8 cellular contexts compared by ENCODE assay signal in the genomic region with DNA sequence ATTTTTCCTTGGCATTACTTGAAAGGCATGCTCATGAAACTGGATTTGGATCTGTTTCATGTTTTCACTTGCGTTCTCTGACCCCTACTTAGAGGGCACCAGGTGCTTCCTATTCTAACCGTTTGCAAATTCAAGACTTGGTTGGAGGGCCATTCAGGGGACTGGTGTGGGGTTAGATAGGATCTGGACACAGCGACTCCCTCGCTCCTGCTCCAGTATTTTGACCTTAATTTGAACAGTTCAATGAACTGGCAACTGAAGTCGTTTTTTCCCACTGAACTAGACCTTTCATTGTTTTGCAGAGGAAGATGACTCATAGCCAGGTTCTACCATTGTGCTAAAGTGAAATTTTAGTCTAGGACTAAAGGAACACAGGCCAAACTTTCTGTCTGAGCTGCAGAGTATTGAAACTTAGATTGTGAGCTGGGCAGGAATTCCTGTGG.
DNase-seq lines count a peak whose midpoint lies in the region; ATAC-seq and TF ChIP-seq lines count a peak whose summit lies in the region.

No MANE protein-coding gene starts in this region.

- H3K4me2 ChIP-seq in hepatocyte: no peak overlapping the region

- no peaks in the 10 kb centered on the region for H3K9me3 ChIP-seq in hepatocyte (ENCODE audit: low read depth)

- no peak overlapping the region for H3K4me3 ChIP-seq in hepatocyte

- peak overlapping the region; percentile 26 for H3K27ac ChIP-seq in hepatocyte

- peaks cover 96% of the 10 kb centered on the region for H3K4me1 Mint-ChIP-seq in activated B cell treated with CpG ODN at 0.5 μM for 24 hours

- H3K27ac Mint-ChIP-seq in activated B cell treated with CpG ODN at 0.5 μM for 24 hours: peak overlapping the region; percentile 90

- H3K27me3 ChIP-seq in hepatocyte: no peaks in the 10 kb centered on the region

- H4K20me1 ChIP-seq in hepatocyte (ENCODE audit: insufficient read depth, poor library complexity, severe bottlenecking): no peaks in the 10 kb centered on the region

- TF ChIP-seq CTCF in activated B cell treated with CpG ODN at 0.5 μM for 24 hours (IDR thresholded peaks at IDR 0.05) (no peak), hepatocyte (IDR thresholded peaks at IDR 0.05; ENCODE audit: poor library complexity) (no peak)

- H3K36me3 ChIP-seq in hepatocyte (replicated peaks; ENCODE audit: insufficient read depth, low read depth): no peaks in the 10 kb centered on the region

- no peak overlapping the region for H2AFZ ChIP-seq in hepatocyte

- DNase-seq in SIG-M5 treated with dmso at 0.1 percent for 504 hours (lab: John Stamatoyannopoulos, UW; ENCODE audit: unreplicated experiment): peak; percentile 67
- DNase-seq in SIG-M5 (lab: John Stamatoyannopoulos, UW): no peak
- no peak for DNase-seq in activated B cell treated with CpG ODN at 0.5 μM for 24 hours
- no peak for DNase-seq in hepatocyte (ENCODE audit: low spot score)
- peak; percentile 24 for DNase-seq in stromal cell of bone marrow (ENCODE audit: low read depth)
- no peak for DNase-seq in GOT3 (lab: John Stamatoyannopoulos, UW)
- DNase-seq in COLO668 (lab: John Stamatoyannopoulos, UW; ENCODE audit: unreplicated experiment): no peak

- H3K9me2 ChIP-seq in hepatocyte (replicated peaks; ENCODE audit: insufficient read depth): no peaks in the 10 kb centered on the region

- H3K4me3 Mint-ChIP-seq in activated B cell treated with CpG ODN at 0.5 μM for 24 hours: peak overlapping the region; percentile 67

- WGBS in hepatocyte (ENCODE audit: low lambda C conversion rate, missing lambda C conversion rate): 60% methylated on average over 5 of the region's 5 CpGs

- H3K9me3 Mint-ChIP-seq in activated B cell treated with CpG ODN at 0.5 μM for 24 hours: no peaks in the 10 kb centered on the region

- peaks cover 88% of the 10 kb centered on the region for H3K79me2 ChIP-seq in hepatocyte

- H3K27me3 Mint-ChIP-seq in activated B cell treated with CpG ODN at 0.5 μM for 24 hours: no peaks in the 10 kb centered on the region

- ATAC-seq in HG03196 (IDR thresholded peaks at IDR 0.05; ENCODE audit: unreplicated experiment) (peak; percentile 50), activated B cell treated with CpG ODN at 0.5 μM for 24 hours (ENCODE audit: low read depth) (peak; percentile 38)

- POLR2A ChIA-PET in activated B cell treated with CpG ODN at 0.5 μM for 24 hours (lab: Charles Lee): interaction anchor here (1.0 to 1.4 kb wide), 3 partner anchors 9 to 200 kb away, joined by 3 to 4 read pairs (median 4); a partner anchor contains a TSS

- intact Hi-C loops in activated B cell treated with CpG ODN at 0.5 μM for 24 hours (cut with micrococcal nuclease): loop anchor here (1.0 to 10.0 kb wide), 3 partner anchors 15 to 305 kb away; no protein-coding TSS in a partner anchor

- CTCF ChIA-PET in activated B cell treated with CpG ODN at 0.5 μM for 24 hours (lab: Charles Lee): no interaction called here

- peaks cover 6% of the 10 kb centered on the region for H3K36me3 Mint-ChIP-seq in activated B cell treated with CpG ODN at 0.5 μM for 24 hours (ENCODE audit: low read depth)

- peaks cover 3% of the 10 kb centered on the region for H3K4me1 ChIP-seq in hepatocyte (ENCODE audit: insufficient read depth)

Comparison
In these comparisons a context has a peak if more than half of its experiments do, and no peak if none do; other contexts are left out.
1. DNase-seq: peak in SIG-M5 treated with dmso at 0.1 percent for 504 hours (single experiment) and stromal cell of bone marrow (single experiment); none in SIG-M5 (single experiment), activated B cell treated with CpG ODN at 0.5 μM for 24 hours (single experiment), hepatocyte (single experiment), GOT3 (single experiment) and COLO668 (single experiment).